In the genomic region with DNA sequence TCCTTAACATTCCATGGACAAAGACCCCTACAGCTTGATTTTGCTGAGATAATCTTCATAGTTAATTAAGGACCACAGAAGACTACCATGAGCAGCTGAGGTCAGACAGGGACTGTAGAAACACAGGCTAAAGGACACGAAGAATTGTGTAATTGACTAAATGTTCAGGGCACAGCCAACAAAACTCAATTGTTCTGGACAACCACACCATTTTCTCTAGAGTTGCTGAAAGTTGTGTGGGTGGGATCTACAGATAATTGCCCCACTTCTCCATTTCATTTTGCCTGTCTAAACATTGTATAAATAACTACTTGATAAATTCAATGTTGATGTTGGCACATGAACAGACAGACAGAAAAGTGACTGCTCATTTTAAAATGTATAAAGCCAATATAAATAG, we compare ENCODE assay signal across 26 cellular contexts. TPM values are rescaled to one million over a fixed set of nuclear protein-coding genes. Genes with fewer than 3 reads are reported as not detected.
DNase-seq lines count a peak whose midpoint lies in the region; TF ChIP-seq lines count a peak whose summit lies in the region.
"Had no signal": no experiment of that assay in that cellular context is flagged by ENCODE, and none has a peak within 500 bp of the region (broad histone marks: within the 10 kb centered on the region; RNA-seq: fewer than 3 reads in every experiment).

No MANE protein-coding gene starts in this region.

- peaks cover 18% of the 10 kb centered on the region for H3K9me3 Mint-ChIP-seq in mesothelial cell of epicardium
- H3K9me3 Mint-ChIP-seq: activated naive CD8-positive, alpha-beta T cell treated with anti-CD3 and anti-CD28 coated beads, Interleukin-2, amount 10 ng/mL, durations not matched to agents 7 days and 5 days had no signal

- H3K27me3 Mint-ChIP-seq in mesothelial cell of epicardium (ENCODE audit: low read depth): no peaks in the 10 kb centered on the region
- H3K27me3 Mint-ChIP-seq: T-helper 17 cell had no signal

- H3K4me3 ChIP-seq in cardiac fibroblast (replicated peaks in 1 of 2; ENCODE audit: low read depth in 2 of 2, low read length in 2 of 2) (no peak overlapping the region), ovary (no peak overlapping the region)
- H3K4me3 ChIP-seq: BLaER1, dorsolateral prefrontal cortex, lower lobe of right lung, pancreas, SJSA1 had no signal

- no peaks in the 10 kb centered on the region for H3K36me3 ChIP-seq in ovary
- H3K36me3 ChIP-seq: lower lobe of right lung, pancreas, SJSA1 had no signal

- peaks cover 4% of the 10 kb centered on the region for H3K4me1 ChIP-seq in ovary (ENCODE audit: insufficient read depth)
- H3K4me1 ChIP-seq: BLaER1, lower lobe of right lung had no signal

- DNase-seq in EH (ENCODE audit: low read depth) (peak; percentile 24), MV-4-11 (lab: John Stamatoyannopoulos, UW) (peak; percentile 32), cardiac fibroblast (ENCODE audit: low read depth in 2 of 2) (peak; percentile 54 to 75), mesothelial cell of epicardium (ENCODE audit: low spot score in 2 of 2, unreplicated experiment in 2 of 2) (no peak), NCI-H446 (lab: John Stamatoyannopoulos, UW) (no peak), ovary (no peak), ecto neural progenitor cell (ENCODE audit: low spot score) (no peak)
- DNase-seq: activated CD4-positive, alpha-beta T cell treated with anti-CD3 and anti-CD28 coated beads for 1 hour; activated effector memory CD4-positive, alpha-beta T cell treated with anti-CD3 and anti-CD28 coated beads, Interleukin-2, amount 50 U/mL, for 16 hours; activated naive CD8-positive, alpha-beta T cell treated with anti-CD3 and anti-CD28 coated beads, Interleukin-2, amount 10 ng/mL, durations not matched to agents 7 days and 5 days; activated T-cell treated with anti-CD3 and anti-CD28 coated beads for 4 hours; COR-L47; dorsolateral prefrontal cortex; lower lobe of right lung; NCI-H1048; NCI-H187 treated with DMSO at 0.1 percent for 48 hours; NCI-H526 treated with DMSO at 0.1 percent for 48 hours; pancreas; retina; stimulated activated CD4-positive, alpha-beta T cell treated with anti-CD3 and anti-CD28 coated beads, Interleukin-2, amount 100 ng/mL, for 48 hours; T-helper 17 cell had no signal

- no peaks in the 10 kb centered on the region for H3K27me3 ChIP-seq in ovary
- H3K27me3 ChIP-seq: BLaER1, dorsolateral prefrontal cortex, pancreas, SJSA1 had no signal

- peaks cover 9% of the 10 kb centered on the region for H3K4me1 Mint-ChIP-seq in mesothelial cell of epicardium
- H3K4me1 Mint-ChIP-seq: activated naive CD8-positive, alpha-beta T cell treated with anti-CD3 and anti-CD28 coated beads, Interleukin-2, amount 10 ng/mL, durations not matched to agents 7 days and 5 days; T-helper 17 cell had no signal

- H3K36me3 Mint-ChIP-seq in mesothelial cell of epicardium: peaks cover 12% of the 10 kb centered on the region

- no peak for TF ChIP-seq CTCF in cardiac fibroblast (IDR thresholded peaks at IDR 0.05; ENCODE audit: low read depth, low read length)
- no peak for TF ChIP-seq CTCF in mesothelial cell of epicardium (IDR thresholded peaks at IDR 0.05; ENCODE audit: unreplicated experiment)
- TF ChIP-seq CTCF in ovary (IDR thresholded peaks at IDR 0.05): no peak

- intact Hi-C loops in ovary (cut with DNase I): no loop called here

- WGBS in ovary, 3 donors: 28 to 51% (median 38%) methylated on average over 1 of the region's 1 CpG

- H3K27ac Mint-ChIP-seq in mesothelial cell of epicardium: peak overlapping the region; percentile 30
- H3K27ac Mint-ChIP-seq: activated naive CD8-positive, alpha-beta T cell treated with anti-CD3 and anti-CD28 coated beads, Interleukin-2, amount 10 ng/mL, durations not matched to agents 7 days and 5 days; T-helper 17 cell had no signal

- no peak for TF ChIP-seq EP300 in ovary (IDR thresholded peaks at IDR 0.05)

- no peak overlapping the region for H3K27ac ChIP-seq in ovary
- H3K27ac ChIP-seq: BLaER1, dorsolateral prefrontal cortex, KMS-11, lower lobe of right lung, pancreas, SJSA1 had no signal

- no peaks in the 10 kb centered on the region for H3K9me3 ChIP-seq in ovary
- H3K9me3 ChIP-seq: lower lobe of right lung, pancreas, SJSA1 had no signal

- no peak for TF ChIP-seq POLR2A in ovary (IDR thresholded peaks at IDR 0.05)

- H3K4me3 Mint-ChIP-seq in mesothelial cell of epicardium: no peak overlapping the region
- H3K4me3 Mint-ChIP-seq: activated naive CD8-positive, alpha-beta T cell treated with anti-CD3 and anti-CD28 coated beads, Interleukin-2, amount 10 ng/mL, durations not matched to agents 7 days and 5 days; nephron; T-helper 17 cell had no signal

RNA-seq across cellular contexts. Expression of a gene that starts 39.0 kb away (rescaled TPM):
- total RNA-seq in mesothelial cell of epicardium: 3.0 to 3.1 TPM (median 3.1 TPM) in 3 replicates
- 1 to 10 TPM in 4 of 7 donors, under 1 TPM in 3; 0.05 to 4.7 (median 1.1) TPM for total RNA-seq in ovary
- 1 to 10 TPM in 1 of 2 donors, under 1 TPM in 1; 0.40 to 1.2 TPM for polyA plus RNA-seq in ovary
- total RNA-seq: activated naive CD8-positive, alpha-beta T cell treated with anti-CD3 and anti-CD28 coated beads, Interleukin-2, amount 10 ng/mL, durations not matched to agents 7 days and 5 days; endothelial cell of umbilical vein; T-helper 17 cell had no signal
- polyA plus RNA-seq: endothelial cell of umbilical vein had no signal

Comparison
In these comparisons a context has a peak if more than half of its experiments do, and no peak if none do; other contexts are left out.
1. DNase-seq: peak in EH (single experiment), MV-4-11 (single experiment) and cardiac fibroblast (2 of 2); none in mesothelial cell of epicardium (0 of 2), NCI-H446 (0 of 2), ovary (0 of 5) and ecto neural progenitor cell (single experiment).